1 cellular context compared by ENCODE assay signal in genomic region chr16:3305109-3306068, GRCh38.
TF ChIP-seq lines count a peak whose summit lies in the region.

A gene with protein sequence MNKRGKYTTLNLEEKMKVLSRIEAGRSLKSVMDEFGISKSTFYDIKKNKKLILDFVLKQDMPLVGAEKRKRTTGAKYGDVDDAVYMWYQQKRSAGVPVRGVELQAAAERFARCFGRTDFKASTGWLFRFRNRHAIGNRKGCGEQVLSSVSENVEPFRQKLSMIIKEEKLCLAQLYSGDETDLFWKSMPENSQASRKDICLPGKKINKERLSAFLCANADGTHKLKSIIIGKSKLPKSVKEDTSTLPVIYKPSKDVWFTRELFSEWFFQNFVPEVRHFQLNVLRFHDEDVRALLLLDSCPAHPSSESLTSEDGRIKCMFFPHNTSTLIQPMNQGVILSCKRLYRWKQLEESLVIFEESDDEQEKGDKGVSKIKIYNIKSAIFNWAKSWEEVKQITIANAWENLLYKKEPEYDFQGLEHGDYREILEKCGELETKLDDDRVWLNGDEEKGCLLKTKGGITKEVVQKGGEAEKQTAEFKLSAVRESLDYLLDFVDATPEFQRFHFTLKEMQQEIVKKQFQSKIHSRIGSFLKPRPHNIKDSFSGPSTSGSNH (minus strand): TSS chr16:3305430. CDS start chr16:3300614, 4,816 bp downstream.
Gene ZNF75A (plus strand): TSS chr16:3305497. CDS start chr16:3308429, 2,932 bp downstream.

TF ChIP-seq in GM12878, 131 proteins besides CTCF, POLR2A, EP300 and RAD21 (continued from another document and continues in another):
- TF ChIP-seq MLLT1 (IDR thresholded peaks at IDR 0.05) = no peak
- TF ChIP-seq, protein P1, sequence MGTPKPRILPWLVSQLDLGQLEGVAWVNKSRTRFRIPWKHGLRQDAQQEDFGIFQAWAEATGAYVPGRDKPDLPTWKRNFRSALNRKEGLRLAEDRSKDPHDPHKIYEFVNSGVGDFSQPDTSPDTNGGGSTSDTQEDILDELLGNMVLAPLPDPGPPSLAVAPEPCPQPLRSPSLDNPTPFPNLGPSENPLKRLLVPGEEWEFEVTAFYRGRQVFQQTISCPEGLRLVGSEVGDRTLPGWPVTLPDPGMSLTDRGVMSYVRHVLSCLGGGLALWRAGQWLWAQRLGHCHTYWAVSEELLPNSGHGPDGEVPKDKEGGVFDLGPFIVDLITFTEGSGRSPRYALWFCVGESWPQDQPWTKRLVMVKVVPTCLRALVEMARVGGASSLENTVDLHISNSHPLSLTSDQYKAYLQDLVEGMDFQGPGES (IDR thresholded peaks at IDR 0.05) = 0 out of 2 replicates have a peak, but pooled peaks have one; percentile 16
- TF ChIP-seq, protein P2, sequence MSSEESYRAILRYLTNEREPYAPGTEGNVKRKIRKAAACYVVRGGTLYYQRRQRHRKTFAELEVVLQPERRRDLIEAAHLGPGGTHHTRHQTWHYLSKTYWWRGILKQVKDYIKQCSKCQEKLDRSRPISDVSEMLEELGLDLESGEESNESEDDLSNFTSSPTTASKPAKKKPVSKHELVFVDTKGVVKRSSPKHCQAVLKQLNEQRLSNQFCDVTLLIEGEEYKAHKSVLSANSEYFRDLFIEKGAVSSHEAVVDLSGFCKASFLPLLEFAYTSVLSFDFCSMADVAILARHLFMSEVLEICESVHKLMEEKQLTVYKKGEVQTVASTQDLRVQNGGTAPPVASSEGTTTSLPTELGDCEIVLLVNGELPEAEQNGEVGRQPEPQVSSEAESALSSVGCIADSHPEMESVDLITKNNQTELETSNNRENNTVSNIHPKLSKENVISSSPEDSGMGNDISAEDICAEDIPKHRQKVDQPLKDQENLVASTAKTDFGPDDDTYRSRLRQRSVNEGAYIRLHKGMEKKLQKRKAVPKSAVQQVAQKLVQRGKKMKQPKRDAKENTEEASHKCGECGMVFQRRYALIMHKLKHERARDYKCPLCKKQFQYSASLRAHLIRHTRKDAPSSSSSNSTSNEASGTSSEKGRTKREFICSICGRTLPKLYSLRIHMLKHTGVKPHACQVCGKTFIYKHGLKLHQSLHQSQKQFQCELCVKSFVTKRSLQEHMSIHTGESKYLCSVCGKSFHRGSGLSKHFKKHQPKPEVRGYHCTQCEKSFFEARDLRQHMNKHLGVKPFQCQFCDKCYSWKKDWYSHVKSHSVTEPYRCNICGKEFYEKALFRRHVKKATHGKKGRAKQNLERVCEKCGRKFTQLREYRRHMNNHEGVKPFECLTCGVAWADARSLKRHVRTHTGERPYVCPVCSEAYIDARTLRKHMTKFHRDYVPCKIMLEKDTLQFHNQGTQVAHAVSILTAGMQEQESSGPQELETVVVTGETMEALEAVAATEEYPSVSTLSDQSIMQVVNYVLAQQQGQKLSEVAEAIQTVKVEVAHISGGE (CRISPR knock-in tag; IDR thresholded peaks at IDR 0.05) = no peak
- TF ChIP-seq, protein P3, sequence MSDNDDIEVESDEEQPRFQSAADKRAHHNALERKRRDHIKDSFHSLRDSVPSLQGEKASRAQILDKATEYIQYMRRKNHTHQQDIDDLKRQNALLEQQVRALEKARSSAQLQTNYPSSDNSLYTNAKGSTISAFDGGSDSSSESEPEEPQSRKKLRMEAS (IDR thresholded peaks at IDR 0.05; ENCODE audit: low read depth, low read length) = peak; percentile 69
- peak; percentile 50; the same call in 1 of the 2 replicates for TF ChIP-seq NR2F1 (conservative IDR thresholded peaks at IDR 0.05)
- no peak for TF ChIP-seq NFIC (IDR thresholded peaks at IDR 0.05; ENCODE audit: low read depth, low read length)
- TF ChIP-seq GATAD2B (conservative IDR thresholded peaks at IDR 0.05; ENCODE audit: low read depth) = peak; percentile 90
- TF ChIP-seq BRCA1 (IDR thresholded peaks at IDR 0.05; ENCODE audit: low read depth, low read length) = no peak
- peak; percentile 8; the same call in 1 of the 2 replicates for TF ChIP-seq PAX5 (IDR thresholded peaks at IDR 0.05; ENCODE audit: borderline replicate concordance, low read depth, low read length)
- TF ChIP-seq PKNOX1 (IDR thresholded peaks at IDR 0.05) = peak; percentile 31; the same call in 1 of the 2 replicates
- TF ChIP-seq SPI1 (IDR thresholded peaks at IDR 0.05; ENCODE audit: borderline replicate concordance, insufficient read depth, low read depth, low read length) = peak; percentile 49; the same call in 1 of the 2 replicates
- TF ChIP-seq, protein P4, sequence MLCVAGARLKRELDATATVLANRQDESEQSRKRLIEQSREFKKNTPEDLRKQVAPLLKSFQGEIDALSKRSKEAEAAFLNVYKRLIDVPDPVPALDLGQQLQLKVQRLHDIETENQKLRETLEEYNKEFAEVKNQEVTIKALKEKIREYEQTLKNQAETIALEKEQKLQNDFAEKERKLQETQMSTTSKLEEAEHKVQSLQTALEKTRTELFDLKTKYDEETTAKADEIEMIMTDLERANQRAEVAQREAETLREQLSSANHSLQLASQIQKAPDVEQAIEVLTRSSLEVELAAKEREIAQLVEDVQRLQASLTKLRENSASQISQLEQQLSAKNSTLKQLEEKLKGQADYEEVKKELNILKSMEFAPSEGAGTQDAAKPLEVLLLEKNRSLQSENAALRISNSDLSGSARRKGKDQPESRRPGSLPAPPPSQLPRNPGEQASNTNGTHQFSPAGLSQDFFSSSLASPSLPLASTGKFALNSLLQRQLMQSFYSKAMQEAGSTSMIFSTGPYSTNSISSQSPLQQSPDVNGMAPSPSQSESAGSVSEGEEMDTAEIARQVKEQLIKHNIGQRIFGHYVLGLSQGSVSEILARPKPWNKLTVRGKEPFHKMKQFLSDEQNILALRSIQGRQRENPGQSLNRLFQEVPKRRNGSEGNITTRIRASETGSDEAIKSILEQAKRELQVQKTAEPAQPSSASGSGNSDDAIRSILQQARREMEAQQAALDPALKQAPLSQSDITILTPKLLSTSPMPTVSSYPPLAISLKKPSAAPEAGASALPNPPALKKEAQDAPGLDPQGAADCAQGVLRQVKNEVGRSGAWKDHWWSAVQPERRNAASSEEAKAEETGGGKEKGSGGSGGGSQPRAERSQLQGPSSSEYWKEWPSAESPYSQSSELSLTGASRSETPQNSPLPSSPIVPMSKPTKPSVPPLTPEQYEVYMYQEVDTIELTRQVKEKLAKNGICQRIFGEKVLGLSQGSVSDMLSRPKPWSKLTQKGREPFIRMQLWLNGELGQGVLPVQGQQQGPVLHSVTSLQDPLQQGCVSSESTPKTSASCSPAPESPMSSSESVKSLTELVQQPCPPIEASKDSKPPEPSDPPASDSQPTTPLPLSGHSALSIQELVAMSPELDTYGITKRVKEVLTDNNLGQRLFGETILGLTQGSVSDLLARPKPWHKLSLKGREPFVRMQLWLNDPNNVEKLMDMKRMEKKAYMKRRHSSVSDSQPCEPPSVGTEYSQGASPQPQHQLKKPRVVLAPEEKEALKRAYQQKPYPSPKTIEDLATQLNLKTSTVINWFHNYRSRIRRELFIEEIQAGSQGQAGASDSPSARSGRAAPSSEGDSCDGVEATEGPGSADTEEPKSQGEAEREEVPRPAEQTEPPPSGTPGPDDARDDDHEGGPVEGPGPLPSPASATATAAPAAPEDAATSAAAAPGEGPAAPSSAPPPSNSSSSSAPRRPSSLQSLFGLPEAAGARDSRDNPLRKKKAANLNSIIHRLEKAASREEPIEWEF (IDR thresholded peaks at IDR 0.05; ENCODE audit: insufficient replicate concordance, low read depth, low read length) = no peak
- TF ChIP-seq ATF2 (IDR thresholded peaks at IDR 0.05; ENCODE audit: low read length) = no peak
- no peak for TF ChIP-seq FOXK2 (IDR thresholded peaks at IDR 0.05)
- TF ChIP-seq STAT1 (conservative IDR thresholded peaks at IDR 0.05) = no peak
- TF ChIP-seq TARDBP (IDR thresholded peaks at IDR 0.05; ENCODE audit: borderline replicate concordance) = no peak
- no peak for TF ChIP-seq CEBPB (IDR thresholded peaks at IDR 0.05; ENCODE audit: borderline replicate concordance in 1 of 2, low read depth in 2 of 2, low read length in 2 of 2)
- no peak for TF ChIP-seq RBBP5 (conservative IDR thresholded peaks at IDR 0.05)
- TF ChIP-seq, protein P5, sequence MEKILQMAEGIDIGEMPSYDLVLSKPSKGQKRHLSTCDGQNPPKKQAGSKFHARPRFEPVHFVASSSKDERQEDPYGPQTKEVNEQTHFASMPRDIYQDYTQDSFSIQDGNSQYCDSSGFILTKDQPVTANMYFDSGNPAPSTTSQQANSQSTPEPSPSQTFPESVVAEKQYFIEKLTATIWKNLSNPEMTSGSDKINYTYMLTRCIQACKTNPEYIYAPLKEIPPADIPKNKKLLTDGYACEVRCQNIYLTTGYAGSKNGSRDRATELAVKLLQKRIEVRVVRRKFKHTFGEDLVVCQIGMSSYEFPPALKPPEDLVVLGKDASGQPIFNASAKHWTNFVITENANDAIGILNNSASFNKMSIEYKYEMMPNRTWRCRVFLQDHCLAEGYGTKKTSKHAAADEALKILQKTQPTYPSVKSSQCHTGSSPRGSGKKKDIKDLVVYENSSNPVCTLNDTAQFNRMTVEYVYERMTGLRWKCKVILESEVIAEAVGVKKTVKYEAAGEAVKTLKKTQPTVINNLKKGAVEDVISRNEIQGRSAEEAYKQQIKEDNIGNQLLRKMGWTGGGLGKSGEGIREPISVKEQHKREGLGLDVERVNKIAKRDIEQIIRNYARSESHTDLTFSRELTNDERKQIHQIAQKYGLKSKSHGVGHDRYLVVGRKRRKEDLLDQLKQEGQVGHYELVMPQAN (conservative IDR thresholded peaks at IDR 0.05) = peak; percentile 64; the same call in 1 of the 2 replicates
- no peak for TF ChIP-seq TBL1XR1 (IDR thresholded peaks at IDR 0.05; ENCODE audit: low read depth, low read length)
- TF ChIP-seq SUPT20H (IDR thresholded peaks at IDR 0.05; ENCODE audit: borderline replicate concordance, control insufficient read depth, low read depth, low read length) = no peak
- TF ChIP-seq, protein P6, sequence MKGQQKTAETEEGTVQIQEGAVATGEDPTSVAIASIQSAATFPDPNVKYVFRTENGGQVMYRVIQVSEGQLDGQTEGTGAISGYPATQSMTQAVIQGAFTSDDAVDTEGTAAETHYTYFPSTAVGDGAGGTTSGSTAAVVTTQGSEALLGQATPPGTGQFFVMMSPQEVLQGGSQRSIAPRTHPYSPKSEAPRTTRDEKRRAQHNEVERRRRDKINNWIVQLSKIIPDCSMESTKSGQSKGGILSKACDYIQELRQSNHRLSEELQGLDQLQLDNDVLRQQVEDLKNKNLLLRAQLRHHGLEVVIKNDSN (IDR thresholded peaks at IDR 0.05; ENCODE audit: borderline replicate concordance, extremely low read length, insufficient read depth, low read depth, low read length) = no peak
- no peak for TF ChIP-seq FOXM1 (IDR thresholded peaks at IDR 0.05; ENCODE audit: low read depth, low read length)
- TF ChIP-seq SMAD5 (IDR thresholded peaks at IDR 0.05; ENCODE audit: low read depth) = peak; percentile 75
- TF ChIP-seq SIN3A (IDR thresholded peaks at IDR 0.05; ENCODE audit: low read depth, low read length) = no peak; the same call in 1 of the 2 replicates
- no peak for TF ChIP-seq JUND (IDR thresholded peaks at IDR 0.05; ENCODE audit: low read depth, low read length)
- TF ChIP-seq ATF7 (IDR thresholded peaks at IDR 0.05; ENCODE audit: low read depth) = no peak
- peak; percentile 70 for TF ChIP-seq RELA (IDR thresholded peaks at IDR 0.05; ENCODE audit: borderline replicate concordance, partially characterized antibody)
- no peak for TF ChIP-seq SREBF1 (IDR thresholded peaks at IDR 0.05; ENCODE audit: low read length)
- TF ChIP-seq TCF12 (IDR thresholded peaks at IDR 0.05; ENCODE audit: low read depth, low read length) = 0 out of 2 replicates have a peak, but pooled peaks have one; percentile 30
- no peak for TF ChIP-seq FOS (IDR thresholded peaks at IDR 0.05; ENCODE audit: borderline replicate concordance, extremely low read depth, insufficient read length)
- TF ChIP-seq CHD4 (IDR thresholded peaks at IDR 0.05) = no peak
- TF ChIP-seq SMAD1 (IDR thresholded peaks at IDR 0.05; ENCODE audit: low read depth, partially characterized antibody) = peak; percentile 39
- TF ChIP-seq IRF4 (IDR thresholded peaks at IDR 0.05; ENCODE audit: low read depth, low read length) = no peak
- no peak for TF ChIP-seq SIX5 (IDR thresholded peaks at IDR 0.05; ENCODE audit: low read depth, low read length, severe bottlenecking)
- TF ChIP-seq MTA2 (IDR thresholded peaks at IDR 0.05; ENCODE audit: low read depth) = no peak
- no peak; the same call in 1 of the 2 replicates for TF ChIP-seq SREBF2 (IDR thresholded peaks at IDR 0.05; ENCODE audit: low read length)
- TF ChIP-seq RCOR1 (conservative IDR thresholded peaks at IDR 0.05; ENCODE audit: low read depth, low read length) = 0 out of 2 replicates have a peak, but pooled peaks have one; percentile 60
- no peak for TF ChIP-seq TCF7 (IDR thresholded peaks at IDR 0.05; ENCODE audit: borderline replicate concordance)
- peak; percentile 88 for TF ChIP-seq CREB1 (IDR thresholded peaks at IDR 0.05; ENCODE audit: low read depth)
- TF ChIP-seq BHLHE40 (IDR thresholded peaks at IDR 0.05; ENCODE audit: borderline replicate concordance in 1 of 2, low read depth in 2 of 2, low read length in 1 of 2) = peak; percentile 36 to 78; a peak in 3 of 4 replicates
